14 cellular contexts compared by ENCODE assay signal in genomic region chr17:27895110-27895895, GRCh38. TPM values are rescaled to one million over a fixed set of nuclear protein-coding genes. Genes with fewer than 3 reads are reported as not detected.
DNase-seq lines count a peak whose midpoint lies in the region; ATAC-seq, FAIRE-seq and TF ChIP-seq lines count a peak whose summit lies in the region.
"Had no signal": no experiment of that assay in that cellular context is flagged by ENCODE, and none has a peak within 500 bp of the region (broad histone marks: within the 10 kb centered on the region; RNA-seq: fewer than 3 reads in every experiment).

No MANE protein-coding gene starts in this region.

- peak overlapping the region; percentile 42 to 44; a peak in 1 of 4 replicates for H3K4me2 ChIP-seq in H1 (ENCODE audit: insufficient read depth in 1 of 2, low read depth in 2 of 2, low read length in 2 of 2)
- H3K4me2 ChIP-seq in neuronal stem cell (ENCODE audit: insufficient read depth, low read length, poor library complexity, severe bottlenecking) = no peak overlapping the region

- no peak overlapping the region for H2AFZ ChIP-seq in H1 (ENCODE audit: low read length)
- peak overlapping the region; percentile 61 for H2AFZ ChIP-seq in neuronal stem cell (ENCODE audit: low read length)

- H3K4ac ChIP-seq in H1 (replicated peaks; ENCODE audit: insufficient read length, low read depth, low read length) = no peak overlapping the region
- H3K4ac ChIP-seq in neuronal stem cell (ENCODE audit: low read length) = no peak overlapping the region

- H3K9ac ChIP-seq in H1 (replicated peaks in 1 of 4; ENCODE audit: extremely low read depth in 1 of 4, low read depth in 3 of 4, low read length in 3 of 4) = no peak overlapping the region; a peak in 1 of 7 replicates
- no peak overlapping the region for H3K9ac ChIP-seq in neuronal stem cell (ENCODE audit: low read depth, low read length, poor library complexity)

- no peak overlapping the region for H2AK5ac ChIP-seq in H1 (ENCODE audit: low read depth, low read length)
- no peak overlapping the region for H2AK5ac ChIP-seq in neuronal stem cell (ENCODE audit: low read depth, low read length)

- no peaks in the 10 kb centered on the region for H3K36me3 ChIP-seq in H1 (ENCODE audit: control insufficient read depth in 2 of 4, insufficient read depth in 4 of 4, low read length in 3 of 4)
- no peaks in the 10 kb centered on the region for H3K36me3 ChIP-seq in neuronal stem cell (replicated peaks in 1 of 2; ENCODE audit: control insufficient read depth in 2 of 2, insufficient read depth in 2 of 2, low read length in 2 of 2)

- H3K79me1 ChIP-seq in H1 (ENCODE audit: low read depth, low read length) = no peaks in the 10 kb centered on the region
- H3K79me1 ChIP-seq in neuronal stem cell (ENCODE audit: low read depth, low read length) = no peaks in the 10 kb centered on the region

- H3K23ac ChIP-seq in H1 (ENCODE audit: insufficient read length) = no peak overlapping the region
- H3K23ac ChIP-seq in neuronal stem cell (ENCODE audit: low read depth, low read length, poor library complexity) = no peak overlapping the region

- H3K9me3 ChIP-seq in H1 (ENCODE audit: insufficient read depth in 2 of 2, low read depth in 1 of 2, low read length in 1 of 2) (no peaks in the 10 kb centered on the region), neuronal stem cell (replicated peaks in 1 of 2; ENCODE audit: control insufficient read depth in 2 of 2, insufficient read depth in 1 of 2, low read depth in 1 of 2, low read length in 2 of 2) (no peaks in the 10 kb centered on the region)
- H3K9me3 ChIP-seq: Caco-2 had no signal

- H4K5ac ChIP-seq in H1 (ENCODE audit: insufficient read length, low read depth, low read length) = peak overlapping the region; percentile 67

- H2BK20ac ChIP-seq in H1 (ENCODE audit: low read length) = no peak overlapping the region

- TF ChIP-seq POLR2A in H1 (IDR thresholded peaks at IDR 0.05; ENCODE audit: control extremely low read depth in 1 of 2, low read depth in 2 of 2, low read length in 2 of 2) = no peak

- ATAC-seq in GM18858 (IDR thresholded peaks at IDR 0.05; ENCODE audit: unreplicated experiment) = no peak
- ATAC-seq in GM21529 (IDR thresholded peaks at IDR 0.05; ENCODE audit: unreplicated experiment) = no peak
- ATAC-seq: PC-3 had no signal

- FAIRE-seq in D721Med (lab: Jason Lieb, UNC) = peak; percentile 73
- FAIRE-seq in H1 (lab: Jason Lieb, UNC) = peak; percentile 24
- FAIRE-seq: GM12892 had no signal

- H3K18ac ChIP-seq in H1 (ENCODE audit: extremely low read depth, low read length) (no peak overlapping the region; the same call in 1 of the 2 replicates), neuronal stem cell (ENCODE audit: low read length) (no peak overlapping the region)

- H2BK12ac ChIP-seq in H1 (ENCODE audit: low read depth, low read length) (no peak overlapping the region), neuronal stem cell (ENCODE audit: low read length) (no peak overlapping the region)

- H3K14ac ChIP-seq in H1 (ENCODE audit: insufficient read length) (no peak overlapping the region), neuronal stem cell (ENCODE audit: low read length) (no peak overlapping the region)

- H3K4me3 ChIP-seq in H1 (ENCODE audit: extremely low read depth in 1 of 4, insufficient read depth in 2 of 4, low read depth in 3 of 4, low read length in 4 of 4) (peak overlapping the region in 1 of 4 experiments; percentile 10; a peak in 1 of 8 replicates), neuronal stem cell (ENCODE audit: low read length in 2 of 2) (no peak overlapping the region)

- H3K56ac ChIP-seq in H1 (replicated peaks; ENCODE audit: insufficient read length, low read depth, low read length) = no peak overlapping the region

- CTCF ChIA-PET in H1 (lab: Charles Lee; ENCODE audit: partially characterized antibody) = interaction anchor here (1.0 to 2.0 kb wide), 3 partner anchors 10 to 354 kb away, joined by 3 to 7 read pairs (median 3); no protein-coding TSS in a partner anchor
- CTCF ChIA-PET in HEK293T (lab: Yijun Ruan, JAX) = interaction anchor here (0.6 kb wide), 1 partner anchor 34 kb away, joined by 3 read pairs; no protein-coding TSS in a partner anchor

- DNase-seq in D721Med (ENCODE audit: insufficient read length, low spot score) (no peak), NCI-H526 (lab: John Stamatoyannopoulos, UW) (peak; percentile 96), H1 (ENCODE audit: low read depth in 1 of 2, low spot score in 2 of 2) (no peak), neuronal stem cell (ENCODE audit: low spot score) (no peak), COLO668 (lab: John Stamatoyannopoulos, UW; ENCODE audit: unreplicated experiment) (no peak), HEK293T (ENCODE audit: extremely low spot score) (no peak)
- DNase-seq: GOT3, NCI-H2029 treated with DMSO at 0.1 percent for 48 hours, NCI-H524, PC-3 had no signal

- TF ChIP-seq CTCF in D721Med (IDR thresholded peaks at IDR 0.05; ENCODE audit: insufficient read depth, missing control alignments) (no peak), H1 (IDR thresholded peaks at IDR 0.05; ENCODE audit: control extremely low read depth in 1 of 3, insufficient read depth in 1 of 3, low read depth in 1 of 3, low read length in 3 of 3) (no peak)

- H4K8ac ChIP-seq in H1 (ENCODE audit: extremely low read depth, insufficient read depth, low read length) (no peak overlapping the region), neuronal stem cell (ENCODE audit: low read depth, low read length) (no peak overlapping the region)

- peaks cover 3% of the 10 kb centered on the region; the same call in 1 of the 2 replicates for H3K23me2 ChIP-seq in H1 (ENCODE audit: low read depth, low read length)

- H3K27ac ChIP-seq in H1 (ENCODE audit: low read depth, low read length) (no peak overlapping the region), neuronal stem cell (replicated peaks; ENCODE audit: low read length) (no peak overlapping the region)

- no peaks in the 10 kb centered on the region for H3K79me2 ChIP-seq in H1 (ENCODE audit: control insufficient read depth in 1 of 2, insufficient read depth in 2 of 2, low read length in 2 of 2)

- H2BK120ac ChIP-seq in H1 (replicated peaks; ENCODE audit: low read depth, low read length) = no peak overlapping the region
- no peak overlapping the region for H2BK120ac ChIP-seq in neuronal stem cell (ENCODE audit: low read depth, low read length)

- no peak overlapping the region for H2BK5ac ChIP-seq in H1 (ENCODE audit: low read depth, low read length)
- H2BK5ac ChIP-seq in neuronal stem cell (ENCODE audit: low read length) = no peak overlapping the region

- POLR2A ChIA-PET in H1 (lab: Charles Lee; ENCODE audit: partially characterized antibody) = interaction anchor here (0.6 kb wide), 1 partner anchor 359 kb away, joined by 3 read pairs; no protein-coding TSS in a partner anchor
- POLR2A ChIA-PET in HEK293T (lab: Yijun Ruan, JAX) = no interaction called here

- TF ChIP-seq EP300 in H1 (IDR thresholded peaks at IDR 0.05; ENCODE audit: borderline replicate concordance in 1 of 2, low read depth in 2 of 2, low read length in 2 of 2) = no peak

- peaks cover 2 to 12% (median 11%) of the 10 kb centered on the region in 4 experiments; a peak in 5 of 7 replicates for H3K4me1 ChIP-seq in H1 (replicated peaks in 1 of 4; ENCODE audit: control insufficient read depth in 3 of 4, insufficient read depth in 4 of 4, low read length in 3 of 4)
- peaks cover 4 to 5% of the 10 kb centered on the region in 2 donors for H3K4me1 ChIP-seq in neuronal stem cell (ENCODE audit: control insufficient read depth in 2 of 2, insufficient read depth in 1 of 2, low read depth in 1 of 2, low read length in 2 of 2)

- H3K27me3 ChIP-seq in H1 (replicated peaks in 1 of 4; ENCODE audit: control insufficient read depth in 3 of 4, extremely low read depth in 1 of 4, insufficient read depth in 3 of 4, low read length in 3 of 4) (peaks cover 0 to 6% (median 0%) of the 10 kb centered on the region in 4 experiments; a peak in 2 of 7 replicates), neuronal stem cell (ENCODE audit: control insufficient read depth in 3 of 3, insufficient read depth in 3 of 3, low read depth in 1 of 3, low read length in 3 of 3) (peaks cover 0 to 25% (median 0%) of the 10 kb centered on the region in 3 experiments)

- no peaks in the 10 kb centered on the region for H4K20me1 ChIP-seq in H1 (replicated peaks in 1 of 2; ENCODE audit: control insufficient read depth in 1 of 2, insufficient read depth in 2 of 2, low read length in 2 of 2)

- no peak overlapping the region for H2BK15ac ChIP-seq in H1 (ENCODE audit: low read length)
- H2BK15ac ChIP-seq in neuronal stem cell (ENCODE audit: low read length) = no peak overlapping the region

- WGBS in H1 (ENCODE audit: extremely low coverage in 1 of 2, insufficient coverage in 1 of 2, insufficient read length in 1 of 2, insufficient replicate concordance in 2 of 2, low coverage in 1 of 2, low lambda C conversion rate in 2 of 2, missing lambda C conversion rate in 1 of 2), 2 experiments = 20% methylated on average over 8 of the region's 8 CpGs; no CpG with 5 or more reads in 1 of the 2 experiments
- no CpG with 5 or more reads among the region's 8 CpGs for WGBS in neuronal stem cell (ENCODE audit: extremely low coverage in 2 of 2, insufficient read length in 2 of 2, insufficient replicate concordance in 1 of 2), 2 donors

- no peak overlapping the region for H4K91ac ChIP-seq in H1 (replicated peaks; ENCODE audit: insufficient read length, low read length)
- H4K91ac ChIP-seq in neuronal stem cell (ENCODE audit: low read depth, low read length, poor library complexity) = no peak overlapping the region

- no peak for TF ChIP-seq RAD21 in H1 (IDR thresholded peaks at IDR 0.05 in 1 of 2, conservative IDR thresholded peaks at IDR 0.05 in 1 of 2; ENCODE audit: low read depth in 2 of 2, low read length in 2 of 2)

TF ChIP-seq in H1, 55 proteins besides CTCF, POLR2A, EP300 and RAD21 (continues in another document):
- TF ChIP-seq SAP30 (IDR thresholded peaks at IDR 0.05; ENCODE audit: insufficient read depth, insufficient replicate concordance, low read length) = no peak
- no peak for TF ChIP-seq GTF2F1 (IDR thresholded peaks at IDR 0.05; ENCODE audit: borderline replicate concordance, low read depth, low read length)

TF ChIP-seq in HEK293T, 16 proteins besides CTCF, POLR2A, EP300 and RAD21 (continues in another document):
- TF ChIP-seq SUZ12 (IDR thresholded peaks at IDR 0.05) (no peak), ZNF384 (IDR thresholded peaks at IDR 0.05) (no peak), TARDBP (IDR thresholded peaks at IDR 0.05) (no peak), FOXM1 (IDR thresholded peaks at IDR 0.05; ENCODE audit: borderline replicate concordance) (no peak), SP1 (IDR thresholded peaks at IDR 0.05) (no peak)

RNA-seq across cellular contexts. Expression of gene LYRM9, which starts 2.1 kb away (rescaled TPM):
- 2.1 and 4.3 TPM in 2 replicates for total RNA-seq in H1 (2021; fragmentation: NEBNext Ultra II Directional; extraction: Animal tissue kit (Norgen Biotek cat#: 25700))
- 5.2 and 9.9 TPM in 2 replicates for polyA plus RNA-seq in H1 (2011; rRNA removed)
- polyA plus RNA-seq in H1 (2011; cell fraction: cytosol; rRNA removed) = 8.5 TPM
- 11.3 TPM for polyA plus RNA-seq in H1 (2011; cell fraction: nucleus; rRNA removed)
- polyA plus RNA-seq in H1 (2012, experiment 1 of 2) = 3.9 to 7.8 TPM (median 6.0 TPM) in 4 replicates
- polyA plus RNA-seq in H1 (2012, experiment 2 of 2) = 8.1 TPM
- 5.0 TPM for polyA plus RNA-seq in H1 (2013, experiment 1 of 2)
- polyA plus RNA-seq in H1 (2013, experiment 2 of 2) = 3.9 TPM
- polyA minus RNA-seq in H1 (2011; rRNA and poly(A)+ RNA removed) = 2.4 and 3.8 TPM in 2 replicates
- polyA minus RNA-seq in H1 (2011; cell fraction: cytosol; rRNA and poly(A)+ RNA removed) = 2.0 TPM
- 3.0 TPM for polyA minus RNA-seq in H1 (2011; cell fraction: nucleus; rRNA and poly(A)+ RNA removed)
- 12.5 TPM for polyA plus RNA-seq in neuronal stem cell (2013, experiment 1 of 2)
- polyA plus RNA-seq in neuronal stem cell (2013, experiment 2 of 2) = 11.8 TPM

Comparison
In these comparisons a context has a peak if more than half of its experiments do, and no peak if none do; other contexts are left out.
1. DNase-seq: peak in NCI-H526 (2 of 2); none in D721Med (single experiment), H1 (0 of 2), neuronal stem cell (single experiment), COLO668 (single experiment) and HEK293T (single experiment).